14 cellular contexts compared by ENCODE assay signal in the genomic region with DNA sequence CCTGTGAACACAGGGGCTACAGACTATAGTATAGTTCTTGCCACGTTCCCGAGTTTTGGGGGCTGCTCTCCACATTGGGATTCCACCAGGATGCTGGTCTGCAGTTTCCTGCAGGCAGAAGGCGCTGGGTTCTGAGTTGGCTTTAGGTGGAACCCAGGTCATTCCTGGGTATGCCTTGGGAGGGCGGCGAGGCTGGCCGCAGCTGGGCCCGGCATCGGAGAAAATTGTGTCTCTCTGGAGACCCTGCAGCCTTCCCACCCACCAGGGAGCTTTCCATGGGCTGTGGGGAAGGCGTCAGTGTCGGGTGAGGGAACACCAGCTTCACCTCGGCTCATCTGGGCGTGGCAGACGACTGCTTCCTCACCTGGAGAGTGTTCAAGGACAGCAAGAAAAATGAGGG.
DNase-seq lines count a peak whose midpoint lies in the region; ATAC-seq and TF ChIP-seq lines count a peak whose summit lies in the region.
"Had no signal": no experiment of that assay in that cellular context is flagged by ENCODE, and none has a peak within 500 bp of the region (broad histone marks: within the 10 kb centered on the region; RNA-seq: fewer than 3 reads in every experiment).

No MANE protein-coding gene starts in this region.

- no peak for TF ChIP-seq CTCF in Panc1 (IDR thresholded peaks at IDR 0.05)
- TF ChIP-seq CTCF in gastroesophageal sphincter (IDR thresholded peaks at IDR 0.05) = no peak
- TF ChIP-seq CTCF in tibial artery (IDR thresholded peaks at IDR 0.05) = no peak

- TF ChIP-seq POLR2A in gastroesophageal sphincter (IDR thresholded peaks at IDR 0.05) = no peak

- POLR2A ChIA-PET in Panc1 (lab: Charles Lee) = interaction anchor here (0.5 kb wide), 1 partner anchor 122 kb away, joined by 4 read pairs; no protein-coding TSS in a partner anchor

- H3K27ac ChIP-seq in Panc1 (ENCODE audit: low read length) (peak overlapping the region; percentile 29), gastroesophageal sphincter (peak overlapping the region in 3 of 4 donors; percentile 2 to 87 (median 10)), tibial artery (peak overlapping the region; percentile 79 to 83)
- H3K27ac ChIP-seq: HL-60 had no signal

- H3K27me3 ChIP-seq in H7 (ENCODE audit: control insufficient read depth, insufficient read depth, low read length) = no peaks in the 10 kb centered on the region
- no peaks in the 10 kb centered on the region for H3K27me3 ChIP-seq in Panc1 (ENCODE audit: control insufficient read depth, insufficient read depth, low read length)
- H3K27me3 ChIP-seq in gastroesophageal sphincter = no peaks in the 10 kb centered on the region
- H3K27me3 ChIP-seq in tibial artery = no peaks in the 10 kb centered on the region

- H3K36me3 ChIP-seq in H7 (replicated peaks; ENCODE audit: control insufficient read depth, insufficient read depth, low read length) (no peaks in the 10 kb centered on the region), Panc1 (ENCODE audit: control insufficient read depth, insufficient read depth, low read length) (no peaks in the 10 kb centered on the region), gastroesophageal sphincter (peaks cover 0 to 7% of the 10 kb centered on the region in 2 donors), tibial artery (peaks cover 0 to 9% (median 0%) of the 10 kb centered on the region in 3 donors)

- DNase-seq in H7 (peak; percentile 38), Panc1 (ENCODE audit: low read depth, low spot score) (no peak), tibial artery (no peak), foreskin melanocyte (no peak), NCI-H1105 treated with DMSO at 0.1 percent for 48 hours (lab: John Stamatoyannopoulos, UW) (no peak)
- DNase-seq: Calu3; CD4-positive, alpha-beta T cell; DMS79; GOT3; HCEC 1CT had no signal

- 80 to 100% methylated on average over 1 to 3 of the region's 13 CpGs for WGBS in gastroesophageal sphincter (ENCODE audit: low coverage in 1 of 2), 2 donors

- intact Hi-C loops in Panc1 (cut with micrococcal nuclease; ENCODE audit: unreplicated experiment) = no loop called here
- intact Hi-C loops in tibial artery (cut with DNase I; ENCODE audit: low total_unique reads) = no loop called here

- H3K4me1 ChIP-seq in Panc1 (ENCODE audit: control insufficient read depth, insufficient read depth, low read length) (peaks cover 74% of the 10 kb centered on the region), gastroesophageal sphincter (peaks cover 0 to 73% (median 35%) of the 10 kb centered on the region in 3 donors), tibial artery (peaks cover 0 to 82% (median 67%) of the 10 kb centered on the region in 4 donors)

- TF ChIP-seq EP300 in gastroesophageal sphincter (IDR thresholded peaks at IDR 0.05) = no peak

- ATAC-seq in Panc1 (no peak), gastroesophageal sphincter (no peak), GM19328 (IDR thresholded peaks at IDR 0.05; ENCODE audit: unreplicated experiment) (no peak)

- in situ Hi-C loops in Panc1 (cut with HindIII; ENCODE audit: low pct_unique_long_range_greater_than_20kb, low sequenced_read_pairs) = no loop called here

- CTCF ChIA-PET in Panc1 (lab: Charles Lee) = no interaction called here

- no peak overlapping the region for H3K4me3 ChIP-seq in H7 (ENCODE audit: insufficient read depth, low read depth, low read length)
- no peak overlapping the region for H3K4me3 ChIP-seq in Panc1 (ENCODE audit: low read depth in 2 of 2, low read length in 2 of 2)
- H3K4me3 ChIP-seq in gastroesophageal sphincter = no peak overlapping the region
- H3K4me3 ChIP-seq in tibial artery = no peak overlapping the region
- H3K4me3 ChIP-seq: GM12878 had no signal

- H3K9me3 ChIP-seq in Panc1 (ENCODE audit: control insufficient read depth, insufficient read depth, low read depth, low read length) (no peaks in the 10 kb centered on the region), gastroesophageal sphincter (no peaks in the 10 kb centered on the region), tibial artery (no peaks in the 10 kb centered on the region)

- BruUV-seq in Panc1 (replicated peaks; lab: Mats Ljungman, UMichigan) = no TSS peak

Comparison
In these comparisons a context has a peak if more than half of its experiments do, and no peak if none do; other contexts are left out.
1. H3K27ac ChIP-seq: peak in every context shown above with its lines; median percentile 81 in tibial artery; 29 in Panc1; 10 in gastroesophageal sphincter.